18 cellular contexts compared by ENCODE assay signal in genomic region chr4:135775909-135776308, GRCh38.
"Had no signal": no experiment of that assay in that cellular context is flagged by ENCODE, and none has a peak within 500 bp of the region (broad histone marks: within the 10 kb centered on the region; RNA-seq: fewer than 3 reads in every experiment).

No MANE protein-coding gene starts in this region.

- H3K4me1 ChIP-seq: SJSA1 had no signal

- H3K27me3 ChIP-seq: SJSA1 had no signal

- H3K27ac ChIP-seq: SJSA1, SK-N-MC had no signal

- DNase-seq: KBM-7, NCI-H1092, NCI-H1105 treated with DMSO at 0.1 percent for 48 hours, NCI-H1417 treated with DMSO at 0.1 percent for 48 hours, NCI-H146, NCI-H1694 treated with DMSO at 0.1 percent for 48 hours, NCI-H1930, NCI-H2081, NCI-H2107, NCI-H226, NCI-H446, NCI-H526 treated with DMSO at 0.1 percent for 48 hours, Right ventricle myocardium superior, RPMI8226, SIG-M5, T-helper 2 cell had no signal

- H3K9me3 ChIP-seq: SJSA1 had no signal

- H3K36me3 ChIP-seq: SJSA1 had no signal

- H3K4me3 ChIP-seq: SJSA1, SK-N-MC had no signal
